Comparison of ENCODE assay signal across 35 cellular contexts in the genomic region with DNA sequence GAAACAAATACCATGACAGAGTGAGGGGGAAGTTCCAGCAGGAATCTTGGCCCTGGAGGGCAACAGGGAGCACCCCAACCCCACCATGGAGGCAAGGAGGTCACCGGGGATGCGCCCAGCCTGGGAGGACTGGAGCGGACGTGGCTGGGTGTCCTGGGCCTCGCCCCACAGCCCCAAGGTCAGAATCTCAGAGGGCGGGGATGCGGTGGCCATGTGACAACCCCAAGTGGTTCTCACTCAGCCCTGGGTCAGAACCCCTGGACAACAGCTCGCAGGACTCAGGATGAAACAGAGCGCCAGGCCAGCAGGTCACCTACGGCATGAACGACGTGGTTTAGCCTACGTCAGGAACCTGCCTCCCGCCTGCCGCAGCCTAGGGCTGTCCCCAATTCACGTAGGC.
"Had no signal": no experiment of that assay in that cellular context is flagged by ENCODE, and none has a peak within 500 bp of the region (broad histone marks: within the 10 kb centered on the region; RNA-seq: fewer than 3 reads in every experiment).

No MANE protein-coding gene starts in this region.

- H3K9me3 Mint-ChIP-seq: activated CD4-positive, alpha-beta memory T cell treated with anti-CD3 and anti-CD28 coated beads for 36 hours; activated CD8-positive, alpha-beta T cell treated with anti-CD3 and anti-CD28 coated beads for 36 hours; activated naive CD4-positive, alpha-beta T cell treated with anti-CD3 and anti-CD28 coated beads for 36 hours; activated naive CD4-positive, alpha-beta T cell treated with anti-CD3 and anti-CD28 coated beads, Interleukin-2, amount 50 U/mL, for 72 hours; activated naive CD8-positive, alpha-beta T cell treated with anti-CD3 and anti-CD28 coated beads for 36 hours; activated T-cell treated with anti-CD3 and anti-CD28 coated beads, Interleukin-2, amount 50 U/mL, for 4 hours; activated T-cell treated with anti-CD3 and anti-CD28 coated beads, Interleukin-2, amount 50 U/mL, for 72 hours; activated T-helper 1 cell treated with anti-CD3 and anti-CD28 coated beads, Interleukin-12 subunit alpha, Interleukin-12 subunit beta, Interleukin-2, Interleukin-4 antibody, amounts not matched to agents 30 ng/mL and 10 ng/mL and 1 ng/mL, durations not matched to agents 14 hours and 24 hours and 36 hours; activated T-helper 17 cell treated with anti-CD3 and anti-CD28 coated beads, Interleukin-2, amount 50 U/mL, for 72 hours had no signal

- H3K36me3 ChIP-seq: adrenal gland, brain microvascular endothelial cell, breast epithelium had no signal

- H3K4me1 Mint-ChIP-seq: activated CD4-positive, alpha-beta T cell treated with anti-CD3 and anti-CD28 coated beads for 36 hours; activated naive CD8-positive, alpha-beta T cell treated with anti-CD3 and anti-CD28 coated beads for 36 hours; activated T-helper 17 cell treated with anti-CD3 and anti-CD28 coated beads, Interleukin-2, amount 50 U/mL, for 72 hours had no signal

- H3K4me3 Mint-ChIP-seq: activated CD4-positive, alpha-beta memory T cell treated with anti-CD3 and anti-CD28 coated beads for 36 hours; activated CD4-positive, alpha-beta T cell treated with anti-CD3 and anti-CD28 coated beads for 36 hours; activated CD8-positive, alpha-beta T cell treated with anti-CD3 and anti-CD28 coated beads for 36 hours; activated naive CD4-positive, alpha-beta T cell treated with anti-CD3 and anti-CD28 coated beads for 36 hours; activated naive CD8-positive, alpha-beta T cell treated with anti-CD3 and anti-CD28 coated beads for 36 hours; activated T-cell treated with anti-CD3 and anti-CD28 coated beads, Interleukin-2, amount 50 U/mL, for 4 hours; activated T-cell treated with anti-CD3 and anti-CD28 coated beads, Interleukin-2, amount 50 U/mL, for 72 hours; activated T-helper 1 cell treated with anti-CD3 and anti-CD28 coated beads, Interleukin-12 subunit alpha, Interleukin-12 subunit beta, Interleukin-2, Interleukin-4 antibody, amounts not matched to agents 30 ng/mL and 10 ng/mL and 1 ng/mL, durations not matched to agents 14 hours and 24 hours and 36 hours; activated T-helper 17 cell treated with anti-CD3 and anti-CD28 coated beads, Interleukin-2, amount 50 U/mL, for 72 hours; T-helper 1 cell treated with Interleukin-12 subunit alpha and Interleukin-12 subunit beta and Interleukin-4 antibody, amounts not matched to agents 30 μg/mL and 1 μg/mL, for 36 hours; T-helper 2 cell treated with Interferon-gamma antibody and Interleukin-4, amounts not matched to agents 5 μg/mL and 100 μg/mL, for 36 hours had no signal

- H3K4me1 ChIP-seq: adrenal gland, body of pancreas, breast epithelium had no signal

- ATAC-seq: activated CD4-positive, alpha-beta T cell treated with anti-CD3 and anti-CD28 coated beads for 36 hours; activated CD4-positive, CD25-positive, alpha-beta regulatory T cell treated with anti-CD3 and anti-CD28 coated beads, Interleukin-2, amount 50 U/mL, for 24 hours; activated CD8-positive, alpha-beta T cell treated with anti-CD3 and anti-CD28 coated beads for 36 hours; activated naive CD4-positive, alpha-beta T cell treated with anti-CD3 and anti-CD28 coated beads, Interleukin-2, amount 50 U/mL, for 72 hours; activated T-cell treated with anti-CD3 and anti-CD28 coated beads, Interleukin-2, amount 50 U/mL, for 4 hours; activated T-cell treated with anti-CD3 and anti-CD28 coated beads, Interleukin-2, amount 50 U/mL, for 72 hours; activated T-helper 17 cell treated with anti-CD3 and anti-CD28 coated beads, Interleukin-2, amount 50 U/mL, for 72 hours; body of pancreas had no signal

- H3K4me3 ChIP-seq: adrenal gland, body of pancreas, breast epithelium had no signal

- H3K36me3 Mint-ChIP-seq: activated CD4-positive, alpha-beta memory T cell treated with anti-CD3 and anti-CD28 coated beads for 36 hours; activated naive CD4-positive, alpha-beta T cell treated with anti-CD3 and anti-CD28 coated beads, Interleukin-2, amount 50 U/mL, for 72 hours; activated naive CD8-positive, alpha-beta T cell treated with anti-CD3 and anti-CD28 coated beads for 36 hours had no signal

- DNase-seq: activated CD4-positive, alpha-beta memory T cell treated with anti-CD3 and anti-CD28 coated beads for 36 hours; activated CD4-positive, alpha-beta T cell treated with anti-CD3 and anti-CD28 coated beads for 1 hour; activated CD4-positive, alpha-beta T cell treated with anti-CD3 and anti-CD28 coated beads for 36 hours; activated CD4-positive, alpha-beta T cell treated with anti-CD3 and anti-CD28 coated beads for 48 hours; activated CD4-positive, alpha-beta T cell treated with anti-CD3 and anti-CD28 coated beads, Interleukin-2, amount 50 U/mL, for 1 hour; activated CD4-positive, alpha-beta T cell treated with anti-CD3 and anti-CD28 coated beads, Interleukin-2, amount 50 U/mL, for 4 hours; activated CD4-positive, CD25-positive, alpha-beta regulatory T cell; activated CD8-positive, alpha-beta memory T cell treated with anti-CD3 and anti-CD28 coated beads, Interleukin-2, amount 50 U/mL, for 4 hours; activated CD8-positive, alpha-beta T cell treated with anti-CD3 and anti-CD28 coated beads for 36 hours; activated effector memory CD4-positive, alpha-beta T cell treated with anti-CD3 and anti-CD28 coated beads, Interleukin-2, amount 50 U/mL, for 16 hours; activated gamma-delta T cell treated with Interleukin-2 at 50 U/mL for 16 hours; activated naive CD4-positive, alpha-beta T cell; activated naive CD4-positive, alpha-beta T cell treated with anti-CD3 and anti-CD28 coated beads for 36 hours; activated naive CD4-positive, alpha-beta T cell treated with anti-CD3 and anti-CD28 coated beads, Interleukin-2, amount 50 U/mL, for 16 hours; activated naive CD8-positive, alpha-beta T cell treated with anti-CD3 and anti-CD28 coated beads for 36 hours; activated T-cell treated with anti-CD3 and anti-CD28 coated beads for 4 hours; activated T-cell treated with anti-CD3 and anti-CD28 coated beads, Interleukin-2, amount 50 U/mL, for 1 hour; activated T-cell treated with anti-CD3 and anti-CD28 coated beads, Interleukin-2, amount 50 U/mL, for 4 hours; activated T-cell treated with anti-CD3 and anti-CD28 coated beads, Interleukin-2, amount 50 U/mL, for 72 hours; adrenal gland; amniotic stem cell; body of pancreas; brain microvascular endothelial cell; central memory CD4-positive, alpha-beta T cell; T-helper 1 cell; T-helper 2 cell; T-helper 9 cell had no signal

- H3K27me3 ChIP-seq: adrenal gland, body of pancreas, brain microvascular endothelial cell had no signal

- H3K27ac Mint-ChIP-seq: activated CD4-positive, alpha-beta memory T cell treated with anti-CD3 and anti-CD28 coated beads for 36 hours; activated CD4-positive, alpha-beta T cell treated with anti-CD3 and anti-CD28 coated beads for 36 hours; activated CD8-positive, alpha-beta T cell treated with anti-CD3 and anti-CD28 coated beads for 36 hours; activated naive CD4-positive, alpha-beta T cell treated with anti-CD3 and anti-CD28 coated beads for 36 hours; activated naive CD4-positive, alpha-beta T cell treated with anti-CD3 and anti-CD28 coated beads, Interleukin-2, amount 50 U/mL, for 72 hours; activated naive CD8-positive, alpha-beta T cell treated with anti-CD3 and anti-CD28 coated beads for 36 hours; activated T-cell treated with anti-CD3 and anti-CD28 coated beads, Interleukin-2, amount 50 U/mL, for 72 hours; activated T-helper 1 cell treated with anti-CD3 and anti-CD28 coated beads, Interleukin-12 subunit alpha, Interleukin-12 subunit beta, Interleukin-2, Interleukin-4 antibody, amounts not matched to agents 30 ng/mL and 10 ng/mL and 1 ng/mL, durations not matched to agents 14 hours and 24 hours and 36 hours; activated T-helper 17 cell treated with anti-CD3 and anti-CD28 coated beads, Interleukin-2, amount 50 U/mL, for 72 hours; T-helper 1 cell treated with Interleukin-12 subunit alpha and Interleukin-12 subunit beta and Interleukin-4 antibody, amounts not matched to agents 30 μg/mL and 1 μg/mL, for 36 hours; T-helper 2 cell treated with Interferon-gamma antibody and Interleukin-4, amounts not matched to agents 5 μg/mL and 100 μg/mL, for 36 hours had no signal

- H3K9me3 ChIP-seq: adrenal gland, body of pancreas, breast epithelium had no signal

- H3K27me3 Mint-ChIP-seq: activated CD4-positive, alpha-beta memory T cell treated with anti-CD3 and anti-CD28 coated beads for 36 hours had no signal

- H3K27ac ChIP-seq: adrenal gland, body of pancreas, brain microvascular endothelial cell, breast epithelium, VCaP had no signal
